Comparison of ENCODE assay signal across 17 cellular contexts in the genomic region with DNA sequence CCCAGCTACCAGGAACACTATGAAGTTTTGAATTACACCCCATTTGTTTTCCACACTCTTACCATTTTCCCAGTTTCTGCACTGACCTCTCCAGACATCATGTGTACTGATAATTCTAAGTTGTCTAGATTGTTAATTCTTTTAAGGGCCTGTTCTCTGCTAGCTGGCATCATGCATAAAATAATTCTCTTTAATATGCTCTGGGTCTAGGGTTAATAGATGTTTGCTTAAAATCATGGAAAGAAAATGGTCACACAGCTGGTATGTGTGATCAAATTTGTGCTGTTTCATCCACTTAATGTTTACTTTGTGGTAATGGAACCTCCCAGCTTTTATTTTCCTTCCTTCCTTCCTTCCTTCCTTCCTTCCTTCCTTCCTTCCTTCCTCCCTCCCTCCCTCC. TPM values are rescaled to one million over a fixed set of nuclear protein-coding genes. Genes with fewer than 3 reads are reported as not detected.
DNase-seq lines count a peak whose midpoint lies in the region; ATAC-seq and TF ChIP-seq lines count a peak whose summit lies in the region.
"Had no signal": no experiment of that assay in that cellular context is flagged by ENCODE, and none has a peak within 500 bp of the region (broad histone marks: within the 10 kb centered on the region; RNA-seq: fewer than 3 reads in every experiment).

No MANE protein-coding gene starts in this region.

- peak overlapping the region; percentile 52 for H3K4me3 ChIP-seq in SK-N-MC
- no peak overlapping the region for H3K4me3 ChIP-seq in thyroid gland (replicated peaks in 1 of 3)
- H3K4me3 ChIP-seq: GM23338 had no signal

- no peaks in the 10 kb centered on the region for H3K9me3 Mint-ChIP-seq in activated naive CD8-positive, alpha-beta T cell (ENCODE audit: low read depth)
- H3K9me3 Mint-ChIP-seq in activated naive CD8-positive, alpha-beta T cell treated with anti-CD3 and anti-CD28 coated beads for 36 hours = no peaks in the 10 kb centered on the region
- no peaks in the 10 kb centered on the region for H3K9me3 Mint-ChIP-seq in natural killer cell
- H3K9me3 Mint-ChIP-seq: CD8-positive, alpha-beta T cell; GM23338 had no signal

- intact Hi-C loops in thyroid gland (cut with DNase I) = no loop called here
- intact Hi-C loops in natural killer cell (cut with micrococcal nuclease) = no loop called here

- H3K27ac ChIP-seq in SK-N-MC (peak overlapping the region; percentile 100), thyroid gland (peak overlapping the region in 2 of 3 donors; percentile 21 to 92)
- H3K27ac ChIP-seq: C4-2B had no signal

- TF ChIP-seq CTCF in thyroid gland (IDR thresholded peaks at IDR 0.05) (no peak), natural killer cell (IDR thresholded peaks at IDR 0.05) (no peak)

- H3K27ac Mint-ChIP-seq in activated naive CD8-positive, alpha-beta T cell = peak overlapping the region; percentile 61
- no peak overlapping the region for H3K27ac Mint-ChIP-seq in activated naive CD8-positive, alpha-beta T cell treated with anti-CD3 and anti-CD28 coated beads for 36 hours
- no peak overlapping the region for H3K27ac Mint-ChIP-seq in natural killer cell
- H3K27ac Mint-ChIP-seq: GM23338 had no signal

- H3K27me3 ChIP-seq in thyroid gland = no peaks in the 10 kb centered on the region
- H3K27me3 ChIP-seq: BE2C had no signal

- ATAC-seq in natural killer cell = no peak
- no peak for ATAC-seq in HG02678 (IDR thresholded peaks at IDR 0.05; ENCODE audit: unreplicated experiment)
- ATAC-seq: CD8-positive, alpha-beta T cell; GM23338 had no signal

- no peak for TF ChIP-seq POLR2A in thyroid gland (IDR thresholded peaks at IDR 0.05)

- H3K36me3 ChIP-seq in SK-N-MC (ENCODE audit: insufficient read depth, low read length) (0 out of 2 replicates have a peak, but pooled peaks cover 6% of the 10 kb centered on the region), thyroid gland (peaks cover 0 to 5% of the 10 kb centered on the region in 2 donors)
- H3K36me3 ChIP-seq: BE2C had no signal

- no peak for DNase-seq in activated naive CD8-positive, alpha-beta T cell treated with anti-CD3 and anti-CD28 coated beads for 36 hours
- DNase-seq in SK-N-MC (ENCODE audit: low read depth, low spot score) (peak; percentile 97), left kidney (ENCODE audit: low read depth, low spot score) (peak; percentile 13), thyroid gland (no peak), natural killer cell (no peak), ecto neural progenitor cell (ENCODE audit: low spot score) (no peak)
- DNase-seq: BE2C; CD8-positive, alpha-beta T cell; COR-L47; DMS153; DMS79 treated with DMSO at 0.1 percent for 48 hours; EL; H7 had no signal

- H3K4me3 Mint-ChIP-seq in activated naive CD8-positive, alpha-beta T cell = no peak overlapping the region
- no peak overlapping the region for H3K4me3 Mint-ChIP-seq in activated naive CD8-positive, alpha-beta T cell treated with anti-CD3 and anti-CD28 coated beads for 36 hours
- no peak overlapping the region for H3K4me3 Mint-ChIP-seq in natural killer cell
- H3K4me3 Mint-ChIP-seq: CD8-positive, alpha-beta T cell; GM23338 had no signal

- H3K4me1 Mint-ChIP-seq in activated naive CD8-positive, alpha-beta T cell (ENCODE audit: low read depth) = peaks cover 25% of the 10 kb centered on the region
- peaks cover 10% of the 10 kb centered on the region for H3K4me1 Mint-ChIP-seq in activated naive CD8-positive, alpha-beta T cell treated with anti-CD3 and anti-CD28 coated beads for 36 hours
- peaks cover 0 to 26% of the 10 kb centered on the region in 2 donors for H3K4me1 Mint-ChIP-seq in natural killer cell

- no peaks in the 10 kb centered on the region for H3K9me3 ChIP-seq in SK-N-MC (ENCODE audit: low read depth, low read length)
- no peaks in the 10 kb centered on the region for H3K9me3 ChIP-seq in thyroid gland
- H3K9me3 ChIP-seq: BE2C had no signal

- peaks cover 10% of the 10 kb centered on the region for H3K36me3 Mint-ChIP-seq in activated naive CD8-positive, alpha-beta T cell
- H3K36me3 Mint-ChIP-seq in activated naive CD8-positive, alpha-beta T cell treated with anti-CD3 and anti-CD28 coated beads for 36 hours = peaks cover 7% of the 10 kb centered on the region
- H3K36me3 Mint-ChIP-seq in natural killer cell = no peaks in the 10 kb centered on the region

- H3K9ac ChIP-seq in SK-N-MC (ENCODE audit: insufficient read length) = peak overlapping the region; percentile 77

- peaks cover 19% of the 10 kb centered on the region in 2 donors for H3K4me1 ChIP-seq in thyroid gland
- H3K4me1 ChIP-seq: BE2C had no signal

- H3K27me3 Mint-ChIP-seq in activated naive CD8-positive, alpha-beta T cell = no peaks in the 10 kb centered on the region
- H3K27me3 Mint-ChIP-seq in activated naive CD8-positive, alpha-beta T cell treated with anti-CD3 and anti-CD28 coated beads for 36 hours = no peaks in the 10 kb centered on the region
- H3K27me3 Mint-ChIP-seq in natural killer cell (ENCODE audit: low read depth in 2 of 2) = no peaks in the 10 kb centered on the region

RNA-seq across cellular contexts. Expression of a gene that starts 49.1 kb away (rescaled TPM):
- total RNA-seq in activated naive CD8-positive, alpha-beta T cell treated with anti-CD3 and anti-CD28 coated beads for 36 hours = under 1 TPM; 0.76 to 0.80 TPM
- total RNA-seq in thyroid gland (1 to 10 TPM; 7.5 to 9.8 (median 8.3) TPM), natural killer cell (1 to 10 TPM; 1.5 to 2.3 (median 1.8) TPM)

Comparison
In these comparisons a context has a peak if more than half of its experiments do, and no peak if none do; other contexts are left out.
1. DNase-seq: peak in SK-N-MC (single experiment) and left kidney (single experiment); none in activated naive CD8-positive, alpha-beta T cell treated with anti-CD3 and anti-CD28 coated beads for 36 hours (single experiment), thyroid gland (0 of 2), natural killer cell (single experiment) and ecto neural progenitor cell (single experiment).